ENCODE assay signal across 6 cellular contexts in the genomic region with DNA sequence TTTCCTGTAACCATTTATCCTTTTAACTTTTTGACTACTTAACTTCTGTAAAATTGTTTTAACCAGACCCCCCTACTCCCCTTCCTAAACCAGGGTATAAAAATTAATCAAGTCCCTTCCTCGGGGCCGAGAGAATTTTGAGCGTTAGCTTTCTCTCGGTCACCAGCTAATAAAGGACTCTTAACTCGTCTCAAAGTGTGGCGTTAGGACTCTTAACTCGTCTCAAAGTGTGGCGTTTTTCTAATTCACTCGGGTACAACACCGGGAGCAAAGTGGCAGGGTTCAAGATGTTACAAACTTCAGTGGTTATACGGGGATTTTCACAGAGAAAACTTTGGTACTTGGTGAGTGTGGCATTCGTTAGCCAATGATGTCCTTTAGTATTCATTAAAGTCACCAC.
"Had no signal": no experiment of that assay in that cellular context is flagged by ENCODE, and none has a peak within 500 bp of the region (broad histone marks: within the 10 kb centered on the region; RNA-seq: fewer than 3 reads in every experiment).

No MANE protein-coding gene starts in this region.

- ATAC-seq: GM23338 had no signal

- H3K27ac ChIP-seq: HL-60 had no signal

- H3K4me3 ChIP-seq: GM23338 had no signal

- DNase-seq: H9, HCEC 1CT, IMR-90, KBM-7 had no signal
